ENCODE assay signal across 18 cellular contexts in the genomic region with DNA sequence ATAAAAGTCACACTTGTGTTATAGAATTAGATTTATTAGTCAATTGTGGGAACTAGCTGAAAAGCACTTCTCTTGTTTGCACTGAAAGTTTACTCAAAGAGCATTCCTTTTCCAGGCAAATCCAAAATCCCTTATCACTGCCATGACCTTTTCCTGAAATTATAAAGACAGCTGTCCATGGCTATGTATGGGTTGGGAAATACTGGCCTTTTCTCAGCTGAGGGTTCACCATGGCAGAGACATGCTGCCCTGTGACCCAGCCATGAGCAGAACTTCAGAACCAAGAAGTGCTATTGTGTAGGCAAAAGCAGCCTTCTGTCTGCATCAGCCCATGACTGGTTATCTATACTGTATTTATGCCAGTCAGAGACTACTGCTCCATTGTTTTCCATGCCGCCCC. TPM values are rescaled to one million over a fixed set of nuclear protein-coding genes. Genes with fewer than 3 reads are reported as not detected.
DNase-seq lines count a peak whose midpoint lies in the region; ATAC-seq and TF ChIP-seq lines count a peak whose summit lies in the region.
"Had no signal": no experiment of that assay in that cellular context is flagged by ENCODE, and none has a peak within 500 bp of the region (broad histone marks: within the 10 kb centered on the region; RNA-seq: fewer than 3 reads in every experiment).

No MANE protein-coding gene starts in this region.

- no peak overlapping the region for H2AK5ac ChIP-seq in mesenchymal stem cell (ENCODE audit: low read length, severe bottlenecking)

- H3K4me3 ChIP-seq in liver (ENCODE audit: low read depth in 1 of 3, low read length in 3 of 3) (no peak overlapping the region), mesenchymal stem cell (ENCODE audit: insufficient read depth in 1 of 2, low read depth in 1 of 2, low read length in 2 of 2) (no peak overlapping the region)
- H3K4me3 ChIP-seq: A549; BLaER1 treated with 17β-estradiol and CSF1 and Interleukin-3, amounts not matched to agents 10 nM and 100 nM had no signal

- 99% methylated on average over 1 of the region's 1 CpG for WGBS in liver
- 90% methylated on average over 1 of the region's 1 CpG for WGBS in mesenchymal stem cell

- H3K9me3 ChIP-seq in liver (ENCODE audit: control insufficient read depth in 4 of 4, low read length in 3 of 4) (no peaks in the 10 kb centered on the region), mesenchymal stem cell (ENCODE audit: control insufficient read depth, low read length) (no peaks in the 10 kb centered on the region)
- H3K9me3 ChIP-seq: A549, Caco-2 had no signal

- H4K8ac ChIP-seq in mesenchymal stem cell (ENCODE audit: low read length): no peak overlapping the region

- no peak overlapping the region for H3K14ac ChIP-seq in mesenchymal stem cell (ENCODE audit: low read length in 2 of 2)

- no peak overlapping the region for H2BK5ac ChIP-seq in mesenchymal stem cell (ENCODE audit: low read depth, low read length, poor library complexity, severe bottlenecking)

- no peak overlapping the region for H2BK12ac ChIP-seq in mesenchymal stem cell (ENCODE audit: low read length in 2 of 2)

- peak overlapping the region; percentile 11 to 57 for H3K18ac ChIP-seq in mesenchymal stem cell (ENCODE audit: low read depth in 1 of 2, low read length in 2 of 2)

- peak; percentile 46 for TF ChIP-seq RAD21 in liver (IDR thresholded peaks at IDR 0.05)

- no peaks in the 10 kb centered on the region for H3K36me3 ChIP-seq in liver (ENCODE audit: control insufficient read depth in 4 of 4, insufficient read depth in 3 of 4, low read depth in 1 of 4, low read length in 3 of 4)
- H3K36me3 ChIP-seq in mesenchymal stem cell (ENCODE audit: control insufficient read depth in 1 of 2, insufficient read depth in 2 of 2, low read depth in 1 of 2, low read length in 2 of 2): no peaks in the 10 kb centered on the region
- H3K36me3 ChIP-seq: BLaER1 treated with 17β-estradiol and CSF1 and Interleukin-3, amounts not matched to agents 10 nM and 100 nM had no signal

- TF ChIP-seq CTCF in liver (IDR thresholded peaks at IDR 0.05; ENCODE audit: low read depth, low read length, missing input control): no peak

- H3K9ac ChIP-seq in liver (ENCODE audit: low read depth in 1 of 2, low read length in 2 of 2) (no peak overlapping the region), mesenchymal stem cell (ENCODE audit: low read length) (no peak overlapping the region)
- H3K9ac ChIP-seq: BLaER1 treated with 17β-estradiol and CSF1 and Interleukin-3, amounts not matched to agents 10 nM and 100 nM had no signal

- ATAC-seq in left lobe of liver (peak; percentile 92), HG03565 (IDR thresholded peaks at IDR 0.05; ENCODE audit: unreplicated experiment) (no peak)
- ATAC-seq: A549; CD8-positive, alpha-beta T cell had no signal

- H3K79me1 ChIP-seq in mesenchymal stem cell (replicated peaks; ENCODE audit: low read length, poor library complexity, severe bottlenecking): no peaks in the 10 kb centered on the region

- H2BK120ac ChIP-seq in mesenchymal stem cell (ENCODE audit: low read depth, low read length): no peak overlapping the region

- H3K4ac ChIP-seq in mesenchymal stem cell (ENCODE audit: low read depth in 1 of 2, low read length in 2 of 2): no peak overlapping the region

- H3K27ac ChIP-seq in liver (ENCODE audit: low read depth in 1 of 2, low read length in 2 of 2) (no peak overlapping the region), mesenchymal stem cell (ENCODE audit: low read length, poor library complexity, severe bottlenecking) (no peak overlapping the region)
- H3K27ac ChIP-seq: 22Rv1; A549; BLaER1 treated with 17β-estradiol and CSF1 and Interleukin-3, amounts not matched to agents 10 nM and 100 nM; C4-2B had no signal

- peak; percentile 10 for DNase-seq in SK-MEL-5 (ENCODE audit: low read depth, low spot score)
- DNase-seq in left lobe of liver (ENCODE audit: low spot score): peak; percentile 52
- no peak for DNase-seq in mesenchymal stem cell
- DNase-seq in HuH-7 (ENCODE audit: low spot score): no peak
- DNase-seq in mesenteric fat pad (ENCODE audit: low spot score): no peak
- DNase-seq: AML-193; Caco-2; Calu3; CD4-positive, alpha-beta T cell; CD8-positive, alpha-beta T cell; DMS79 treated with DMSO at 0.1 percent for 48 hours; GF-D8 had no signal

- peaks cover 7 to 22% (median 9%) of the 10 kb centered on the region in 4 donors for H3K4me1 ChIP-seq in liver (ENCODE audit: control insufficient read depth in 4 of 4, insufficient read depth in 4 of 4, low read length in 3 of 4)
- no peaks in the 10 kb centered on the region for H3K4me1 ChIP-seq in mesenchymal stem cell (ENCODE audit: control insufficient read depth, insufficient read depth, low read depth, low read length)

- no peak overlapping the region for H4K91ac ChIP-seq in mesenchymal stem cell (ENCODE audit: low read length)

- H2BK15ac ChIP-seq in mesenchymal stem cell (ENCODE audit: low read depth, poor library complexity, severe bottlenecking): no peak overlapping the region

- H2AFZ ChIP-seq in mesenchymal stem cell (ENCODE audit: low read depth, low read length): peak overlapping the region; percentile 51

- no peak overlapping the region for H3K23ac ChIP-seq in mesenchymal stem cell (ENCODE audit: low read length in 2 of 2)

- no peak overlapping the region for H3K4me2 ChIP-seq in mesenchymal stem cell (ENCODE audit: low read length, poor library complexity, severe bottlenecking)
- H3K4me2 ChIP-seq: A549; BLaER1 treated with 17β-estradiol and CSF1 and Interleukin-3, amounts not matched to agents 10 nM and 100 nM had no signal

- H3K27me3 ChIP-seq in liver (ENCODE audit: control insufficient read depth in 4 of 4, insufficient read depth in 4 of 4, low read length in 3 of 4) (no peaks in the 10 kb centered on the region), mesenchymal stem cell (ENCODE audit: control insufficient read depth in 1 of 2, insufficient read depth in 1 of 2, low read length in 2 of 2) (no peaks in the 10 kb centered on the region)
- H3K27me3 ChIP-seq: BLaER1 treated with 17β-estradiol and CSF1 and Interleukin-3, amounts not matched to agents 10 nM and 100 nM had no signal

- in situ Hi-C loops in SK-MEL-5 (cut with HindIII; ENCODE audit: low pct_unique_long_range_greater_than_20kb, low sequenced_read_pairs): no loop called here

TF ChIP-seq in liver, 16 proteins besides CTCF, POLR2A, EP300 and RAD21 (continues in another document):
- TF ChIP-seq SP1 (IDR thresholded peaks at IDR 0.05): peak; percentile 58
- TF ChIP-seq MAX (IDR thresholded peaks at IDR 0.05): peak; percentile 76
- no peak for TF ChIP-seq TAF1 (conservative IDR thresholded peaks at IDR 0.05)
- TF ChIP-seq GABPA (IDR thresholded peaks at IDR 0.05 in 1 of 2, conservative IDR thresholded peaks at IDR 0.05 in 1 of 2): no peak
- TF ChIP-seq, protein P1, sequence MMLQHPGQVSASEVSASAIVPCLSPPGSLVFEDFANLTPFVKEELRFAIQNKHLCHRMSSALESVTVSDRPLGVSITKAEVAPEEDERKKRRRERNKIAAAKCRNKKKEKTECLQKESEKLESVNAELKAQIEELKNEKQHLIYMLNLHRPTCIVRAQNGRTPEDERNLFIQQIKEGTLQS (IDR thresholded peaks at IDR 0.05): no peak
- peak; percentile 16 for TF ChIP-seq HNF4G (IDR thresholded peaks at IDR 0.05)
- peak; percentile 64 for TF ChIP-seq FOXA2 (IDR thresholded peaks at IDR 0.05)
- peak; percentile 60 for TF ChIP-seq FOXA1 (IDR thresholded peaks at IDR 0.05)
- peak in 1 of 2 donors; percentile 52 for TF ChIP-seq JUND (IDR thresholded peaks at IDR 0.05)
- TF ChIP-seq YY1 (IDR thresholded peaks at IDR 0.05): peak; percentile 76
- TF ChIP-seq EGR1 (IDR thresholded peaks at IDR 0.05; ENCODE audit: low read depth in 2 of 2): no peak
- TF ChIP-seq, protein P2, sequence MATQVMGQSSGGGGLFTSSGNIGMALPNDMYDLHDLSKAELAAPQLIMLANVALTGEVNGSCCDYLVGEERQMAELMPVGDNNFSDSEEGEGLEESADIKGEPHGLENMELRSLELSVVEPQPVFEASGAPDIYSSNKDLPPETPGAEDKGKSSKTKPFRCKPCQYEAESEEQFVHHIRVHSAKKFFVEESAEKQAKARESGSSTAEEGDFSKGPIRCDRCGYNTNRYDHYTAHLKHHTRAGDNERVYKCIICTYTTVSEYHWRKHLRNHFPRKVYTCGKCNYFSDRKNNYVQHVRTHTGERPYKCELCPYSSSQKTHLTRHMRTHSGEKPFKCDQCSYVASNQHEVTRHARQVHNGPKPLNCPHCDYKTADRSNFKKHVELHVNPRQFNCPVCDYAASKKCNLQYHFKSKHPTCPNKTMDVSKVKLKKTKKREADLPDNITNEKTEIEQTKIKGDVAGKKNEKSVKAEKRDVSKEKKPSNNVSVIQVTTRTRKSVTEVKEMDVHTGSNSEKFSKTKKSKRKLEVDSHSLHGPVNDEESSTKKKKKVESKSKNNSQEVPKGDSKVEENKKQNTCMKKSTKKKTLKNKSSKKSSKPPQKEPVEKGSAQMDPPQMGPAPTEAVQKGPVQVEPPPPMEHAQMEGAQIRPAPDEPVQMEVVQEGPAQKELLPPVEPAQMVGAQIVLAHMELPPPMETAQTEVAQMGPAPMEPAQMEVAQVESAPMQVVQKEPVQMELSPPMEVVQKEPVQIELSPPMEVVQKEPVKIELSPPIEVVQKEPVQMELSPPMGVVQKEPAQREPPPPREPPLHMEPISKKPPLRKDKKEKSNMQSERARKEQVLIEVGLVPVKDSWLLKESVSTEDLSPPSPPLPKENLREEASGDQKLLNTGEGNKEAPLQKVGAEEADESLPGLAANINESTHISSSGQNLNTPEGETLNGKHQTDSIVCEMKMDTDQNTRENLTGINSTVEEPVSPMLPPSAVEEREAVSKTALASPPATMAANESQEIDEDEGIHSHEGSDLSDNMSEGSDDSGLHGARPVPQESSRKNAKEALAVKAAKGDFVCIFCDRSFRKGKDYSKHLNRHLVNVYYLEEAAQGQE (IDR thresholded peaks at IDR 0.05): peak; percentile 62
- TF ChIP-seq HNF4A (conservative IDR thresholded peaks at IDR 0.05): peak; percentile 68 to 81
- peak; percentile 33 for TF ChIP-seq NR2F2 (IDR thresholded peaks at IDR 0.05)
- peak; percentile 81 to 90 for TF ChIP-seq RXRA (IDR thresholded peaks at IDR 0.05)

RNA-seq across cellular contexts. Expression of gene EDEM3, which starts 9.8 kb away (rescaled TPM):
- total RNA-seq in SK-MEL-5 (2014; rRNA removed; shearing (Covaris generic)): 23.7 and 25.8 TPM in 2 replicates
- 18.3 TPM in 2 replicates for polyA plus RNA-seq in SK-MEL-5 (2015; cell fraction: cytosol; rRNA removed)
- polyA plus RNA-seq in SK-MEL-5 (2015; cell fraction: nucleus; rRNA removed): 36.3 and 40.8 TPM in 2 replicates
- total RNA-seq in left lobe of liver (27.0 TPM), liver (10 to 100 TPM; 32.9 to 53.8 TPM), mesenteric fat pad (39.7 TPM)
- polyA plus RNA-seq in liver: 10 to 100 TPM; 11.7 to 14.5 TPM
- 52.7 TPM for polyA plus RNA-seq in mesenchymal stem cell (2013, experiment 1 of 2)
- 58.0 TPM for polyA plus RNA-seq in mesenchymal stem cell (2013, experiment 2 of 2)

Comparison
In these comparisons a context has a peak if more than half of its experiments do, and no peak if none do; other contexts are left out.
1. DNase-seq: peak in SK-MEL-5 (single experiment) and left lobe of liver (single experiment); none in mesenchymal stem cell (single experiment), HuH-7 (single experiment) and mesenteric fat pad (single experiment).